1 cellular context compared by ENCODE assay signal in the genomic region with DNA sequence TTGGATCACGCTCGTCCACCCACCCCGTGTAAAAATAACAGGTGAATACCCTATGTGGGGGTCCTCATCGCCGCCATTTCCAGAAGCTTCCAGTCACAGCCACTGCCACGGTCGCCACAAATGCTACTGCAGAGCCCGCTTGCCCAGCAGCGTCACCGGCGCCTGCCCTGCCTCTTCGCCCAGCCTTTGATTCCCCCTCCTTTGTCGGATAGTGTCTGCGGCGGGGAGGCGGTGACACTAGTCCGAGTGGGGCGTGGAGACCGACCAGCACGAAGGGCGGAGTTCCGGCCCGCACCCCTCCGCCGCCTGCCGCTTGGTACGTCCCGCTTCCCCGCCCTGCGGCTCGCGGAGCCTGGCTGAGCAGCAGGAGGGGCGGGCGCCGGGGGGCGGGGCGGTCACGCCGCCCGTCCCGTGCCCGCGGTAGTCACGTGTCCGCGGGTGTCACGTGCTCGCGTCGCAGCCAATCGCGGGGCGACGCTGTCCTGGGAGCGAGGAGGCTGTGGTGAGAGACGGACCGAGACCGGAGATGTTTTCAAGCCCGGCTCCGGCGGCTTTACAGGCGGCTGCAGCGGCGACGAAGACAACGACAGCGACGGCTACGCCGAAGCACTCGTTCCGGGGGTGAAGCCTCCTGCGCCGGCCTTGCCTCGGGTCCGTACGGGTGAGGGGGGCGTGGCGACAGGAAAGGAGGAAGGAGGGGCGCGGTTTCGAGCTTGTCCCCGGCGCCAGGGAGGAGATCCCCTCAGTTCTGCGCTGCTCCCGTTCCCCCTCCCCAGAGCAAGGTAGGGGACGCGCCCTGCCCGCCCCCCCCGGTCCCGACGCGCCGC.
TF ChIP-seq lines count a peak whose summit lies in the region.

A gene (plus strand): TSS at position 467 of the 827 bp plus-strand sequence. CDS start 45,652 bp downstream, outside the sequence.

TF ChIP-seq in HepG2, 621 proteins besides CTCF, POLR2A, EP300 and RAD21 (continued from another document and continues in another):
- TF ChIP-seq, protein P1, sequence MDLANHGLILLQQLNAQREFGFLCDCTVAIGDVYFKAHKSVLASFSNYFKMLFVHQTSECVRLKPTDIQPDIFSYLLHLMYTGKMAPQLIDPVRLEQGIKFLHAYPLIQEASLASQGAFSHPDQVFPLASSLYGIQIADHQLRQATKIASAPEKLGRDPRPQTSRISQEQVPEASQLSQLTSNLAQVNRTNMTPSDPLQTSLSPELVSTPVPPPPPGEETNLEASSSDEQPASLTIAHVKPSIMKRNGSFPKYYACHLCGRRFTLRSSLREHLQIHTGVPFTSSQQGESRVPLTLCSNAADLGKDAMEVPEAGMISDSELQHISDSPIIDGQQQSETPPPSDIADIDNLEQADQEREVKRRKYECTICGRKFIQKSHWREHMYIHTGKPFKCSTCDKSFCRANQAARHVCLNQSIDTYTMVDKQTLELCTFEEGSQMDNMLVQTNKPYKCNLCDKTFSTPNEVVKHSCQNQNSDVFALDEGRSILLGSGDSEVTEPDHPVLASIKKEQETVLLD (CRISPR knock-in tag; IDR thresholded peaks at IDR 0.05; ENCODE audit: low read depth) = peak; percentile 93
- TF ChIP-seq, protein P2, sequence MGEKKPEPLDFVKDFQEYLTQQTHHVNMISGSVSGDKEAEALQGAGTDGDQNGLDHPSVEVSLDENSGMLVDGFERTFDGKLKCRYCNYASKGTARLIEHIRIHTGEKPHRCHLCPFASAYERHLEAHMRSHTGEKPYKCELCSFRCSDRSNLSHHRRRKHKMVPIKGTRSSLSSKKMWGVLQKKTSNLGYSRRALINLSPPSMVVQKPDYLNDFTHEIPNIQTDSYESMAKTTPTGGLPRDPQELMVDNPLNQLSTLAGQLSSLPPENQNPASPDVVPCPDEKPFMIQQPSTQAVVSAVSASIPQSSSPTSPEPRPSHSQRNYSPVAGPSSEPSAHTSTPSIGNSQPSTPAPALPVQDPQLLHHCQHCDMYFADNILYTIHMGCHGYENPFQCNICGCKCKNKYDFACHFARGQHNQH (CRISPR knock-in tag; IDR thresholded peaks at IDR 0.05) = no peak; the same call in none of the 2 replicates
- TF ChIP-seq BRD4 (CRISPR knock-in tag; IDR thresholded peaks at IDR 0.05) (0 out of 2 replicates have a peak, but pooled peaks have one; percentile 59), MBNL3 (CRISPR knock-in tag; conservative IDR thresholded peaks at IDR 0.05) (no peak), MATR3 (CRISPR knock-in tag; IDR thresholded peaks at IDR 0.05) (no peak), ZNF207 (IDR thresholded peaks at IDR 0.05; ENCODE audit: borderline replicate concordance) (no peak), ZFP36L2 (CRISPR knock-in tag; IDR thresholded peaks at IDR 0.05) (no peak), ZNF350 (CRISPR knock-in tag; IDR thresholded peaks at IDR 0.05; ENCODE audit: borderline replicate concordance, low read depth) (no peak; the same call in 1 of the 2 replicates), ESRRA (CRISPR knock-in tag; IDR thresholded peaks at IDR 0.05; ENCODE audit: low read depth) (no peak; the same call in 1 of the 2 replicates), JUN (CRISPR knock-in tag; IDR thresholded peaks at IDR 0.05) (peak; percentile 73), ZNF572 (CRISPR knock-in tag; IDR thresholded peaks at IDR 0.05) (no peak), MXI1 (IDR thresholded peaks at IDR 0.05; ENCODE audit: borderline replicate concordance, low read depth, low read length) (no peak; the same call in 2 of the 3 replicates), WIZ (CRISPR knock-in tag; IDR thresholded peaks at IDR 0.05) (peak; percentile 28; the same call in 1 of the 2 replicates), BCL6 (CRISPR knock-in tag; IDR thresholded peaks at IDR 0.05) (peak; percentile 45), FOSL1 (CRISPR knock-in tag; IDR thresholded peaks at IDR 0.05; ENCODE audit: borderline replicate concordance) (no peak; the same call in 1 of the 2 replicates), ZNF121 (CRISPR knock-in tag; IDR thresholded peaks at IDR 0.05) (0 out of 2 replicates have a peak, but pooled peaks have one; percentile 13), XRCC5 (optimal IDR thresholded peaks at IDR 0.05; ENCODE audit: low read length) (peak; percentile 79)
- TF ChIP-seq, protein P3, sequence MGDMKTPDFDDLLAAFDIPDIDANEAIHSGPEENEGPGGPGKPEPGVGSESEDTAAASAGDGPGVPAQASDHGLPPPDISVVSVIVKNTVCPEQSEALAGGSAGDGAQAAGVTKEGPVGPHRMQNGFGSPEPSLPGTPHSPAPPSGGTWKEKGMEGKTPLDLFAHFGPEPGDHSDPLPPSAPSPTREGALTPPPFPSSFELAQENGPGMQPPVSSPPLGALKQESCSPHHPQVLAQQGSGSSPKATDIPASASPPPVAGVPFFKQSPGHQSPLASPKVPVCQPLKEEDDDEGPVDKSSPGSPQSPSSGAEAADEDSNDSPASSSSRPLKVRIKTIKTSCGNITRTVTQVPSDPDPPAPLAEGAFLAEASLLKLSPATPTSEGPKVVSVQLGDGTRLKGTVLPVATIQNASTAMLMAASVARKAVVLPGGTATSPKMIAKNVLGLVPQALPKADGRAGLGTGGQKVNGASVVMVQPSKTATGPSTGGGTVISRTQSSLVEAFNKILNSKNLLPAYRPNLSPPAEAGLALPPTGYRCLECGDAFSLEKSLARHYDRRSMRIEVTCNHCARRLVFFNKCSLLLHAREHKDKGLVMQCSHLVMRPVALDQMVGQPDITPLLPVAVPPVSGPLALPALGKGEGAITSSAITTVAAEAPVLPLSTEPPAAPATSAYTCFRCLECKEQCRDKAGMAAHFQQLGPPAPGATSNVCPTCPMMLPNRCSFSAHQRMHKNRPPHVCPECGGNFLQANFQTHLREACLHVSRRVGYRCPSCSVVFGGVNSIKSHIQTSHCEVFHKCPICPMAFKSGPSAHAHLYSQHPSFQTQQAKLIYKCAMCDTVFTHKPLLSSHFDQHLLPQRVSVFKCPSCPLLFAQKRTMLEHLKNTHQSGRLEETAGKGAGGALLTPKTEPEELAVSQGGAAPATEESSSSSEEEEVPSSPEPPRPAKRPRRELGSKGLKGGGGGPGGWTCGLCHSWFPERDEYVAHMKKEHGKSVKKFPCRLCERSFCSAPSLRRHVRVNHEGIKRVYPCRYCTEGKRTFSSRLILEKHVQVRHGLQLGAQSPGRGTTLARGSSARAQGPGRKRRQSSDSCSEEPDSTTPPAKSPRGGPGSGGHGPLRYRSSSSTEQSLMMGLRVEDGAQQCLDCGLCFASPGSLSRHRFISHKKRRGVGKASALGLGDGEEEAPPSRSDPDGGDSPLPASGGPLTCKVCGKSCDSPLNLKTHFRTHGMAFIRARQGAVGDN (CRISPR knock-in tag; IDR thresholded peaks at IDR 0.05) = peak; percentile 94
- TF ChIP-seq, protein P4, sequence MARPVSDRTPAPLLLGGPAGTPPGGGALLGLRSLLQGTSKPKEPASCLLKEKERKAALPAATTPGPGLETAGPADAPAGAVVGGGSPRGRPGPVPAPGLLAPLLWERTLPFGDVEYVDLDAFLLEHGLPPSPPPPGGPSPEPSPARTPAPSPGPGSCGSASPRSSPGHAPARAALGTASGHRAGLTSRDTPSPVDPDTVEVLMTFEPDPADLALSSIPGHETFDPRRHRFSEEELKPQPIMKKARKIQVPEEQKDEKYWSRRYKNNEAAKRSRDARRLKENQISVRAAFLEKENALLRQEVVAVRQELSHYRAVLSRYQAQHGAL (CRISPR knock-in tag; IDR thresholded peaks at IDR 0.05; ENCODE audit: not compliant biosample characterization) = no peak
- TF ChIP-seq, protein P5, sequence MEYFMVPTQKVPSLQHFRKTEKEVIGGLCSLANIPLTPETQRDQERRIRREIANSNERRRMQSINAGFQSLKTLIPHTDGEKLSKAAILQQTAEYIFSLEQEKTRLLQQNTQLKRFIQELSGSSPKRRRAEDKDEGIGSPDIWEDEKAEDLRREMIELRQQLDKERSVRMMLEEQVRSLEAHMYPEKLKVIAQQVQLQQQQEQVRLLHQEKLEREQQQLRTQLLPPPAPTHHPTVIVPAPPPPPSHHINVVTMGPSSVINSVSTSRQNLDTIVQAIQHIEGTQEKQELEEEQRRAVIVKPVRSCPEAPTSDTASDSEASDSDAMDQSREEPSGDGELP (IDR thresholded peaks at IDR 0.05; ENCODE audit: borderline replicate concordance, low read depth) = 0 out of 2 replicates have a peak, but pooled peaks have one; percentile 45
- TF ChIP-seq, protein P6, sequence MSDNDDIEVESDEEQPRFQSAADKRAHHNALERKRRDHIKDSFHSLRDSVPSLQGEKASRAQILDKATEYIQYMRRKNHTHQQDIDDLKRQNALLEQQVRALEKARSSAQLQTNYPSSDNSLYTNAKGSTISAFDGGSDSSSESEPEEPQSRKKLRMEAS (IDR thresholded peaks at IDR 0.05) = peak; percentile 80
- TF ChIP-seq, protein P7, sequence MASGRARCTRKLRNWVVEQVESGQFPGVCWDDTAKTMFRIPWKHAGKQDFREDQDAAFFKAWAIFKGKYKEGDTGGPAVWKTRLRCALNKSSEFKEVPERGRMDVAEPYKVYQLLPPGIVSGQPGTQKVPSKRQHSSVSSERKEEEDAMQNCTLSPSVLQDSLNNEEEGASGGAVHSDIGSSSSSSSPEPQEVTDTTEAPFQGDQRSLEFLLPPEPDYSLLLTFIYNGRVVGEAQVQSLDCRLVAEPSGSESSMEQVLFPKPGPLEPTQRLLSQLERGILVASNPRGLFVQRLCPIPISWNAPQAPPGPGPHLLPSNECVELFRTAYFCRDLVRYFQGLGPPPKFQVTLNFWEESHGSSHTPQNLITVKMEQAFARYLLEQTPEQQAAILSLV (CRISPR knock-in tag; IDR thresholded peaks at IDR 0.05; ENCODE audit: borderline replicate concordance) = 0 out of 2 replicates have a peak, but pooled peaks have one; percentile 57
- TF ChIP-seq, protein P8, sequence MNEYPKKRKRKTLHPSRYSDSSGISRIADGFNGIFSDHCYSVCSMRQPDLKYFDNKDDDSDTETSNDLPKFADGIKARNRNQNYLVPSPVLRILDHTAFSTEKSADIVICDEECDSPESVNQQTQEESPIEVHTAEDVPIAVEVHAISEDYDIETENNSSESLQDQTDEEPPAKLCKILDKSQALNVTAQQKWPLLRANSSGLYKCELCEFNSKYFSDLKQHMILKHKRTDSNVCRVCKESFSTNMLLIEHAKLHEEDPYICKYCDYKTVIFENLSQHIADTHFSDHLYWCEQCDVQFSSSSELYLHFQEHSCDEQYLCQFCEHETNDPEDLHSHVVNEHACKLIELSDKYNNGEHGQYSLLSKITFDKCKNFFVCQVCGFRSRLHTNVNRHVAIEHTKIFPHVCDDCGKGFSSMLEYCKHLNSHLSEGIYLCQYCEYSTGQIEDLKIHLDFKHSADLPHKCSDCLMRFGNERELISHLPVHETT (CRISPR knock-in tag; conservative IDR thresholded peaks at IDR 0.05) = peak; percentile 72; the same call in 1 of the 2 replicates
- TF ChIP-seq, protein P9, sequence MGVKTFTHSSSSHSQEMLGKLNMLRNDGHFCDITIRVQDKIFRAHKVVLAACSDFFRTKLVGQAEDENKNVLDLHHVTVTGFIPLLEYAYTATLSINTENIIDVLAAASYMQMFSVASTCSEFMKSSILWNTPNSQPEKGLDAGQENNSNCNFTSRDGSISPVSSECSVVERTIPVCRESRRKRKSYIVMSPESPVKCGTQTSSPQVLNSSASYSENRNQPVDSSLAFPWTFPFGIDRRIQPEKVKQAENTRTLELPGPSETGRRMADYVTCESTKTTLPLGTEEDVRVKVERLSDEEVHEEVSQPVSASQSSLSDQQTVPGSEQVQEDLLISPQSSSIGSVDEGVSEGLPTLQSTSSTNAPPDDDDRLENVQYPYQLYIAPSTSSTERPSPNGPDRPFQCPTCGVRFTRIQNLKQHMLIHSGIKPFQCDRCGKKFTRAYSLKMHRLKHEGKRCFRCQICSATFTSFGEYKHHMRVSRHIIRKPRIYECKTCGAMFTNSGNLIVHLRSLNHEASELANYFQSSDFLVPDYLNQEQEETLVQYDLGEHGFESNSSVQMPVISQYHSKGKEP (CRISPR knock-in tag; IDR thresholded peaks at IDR 0.05) = no peak
- TF ChIP-seq, protein P10, sequence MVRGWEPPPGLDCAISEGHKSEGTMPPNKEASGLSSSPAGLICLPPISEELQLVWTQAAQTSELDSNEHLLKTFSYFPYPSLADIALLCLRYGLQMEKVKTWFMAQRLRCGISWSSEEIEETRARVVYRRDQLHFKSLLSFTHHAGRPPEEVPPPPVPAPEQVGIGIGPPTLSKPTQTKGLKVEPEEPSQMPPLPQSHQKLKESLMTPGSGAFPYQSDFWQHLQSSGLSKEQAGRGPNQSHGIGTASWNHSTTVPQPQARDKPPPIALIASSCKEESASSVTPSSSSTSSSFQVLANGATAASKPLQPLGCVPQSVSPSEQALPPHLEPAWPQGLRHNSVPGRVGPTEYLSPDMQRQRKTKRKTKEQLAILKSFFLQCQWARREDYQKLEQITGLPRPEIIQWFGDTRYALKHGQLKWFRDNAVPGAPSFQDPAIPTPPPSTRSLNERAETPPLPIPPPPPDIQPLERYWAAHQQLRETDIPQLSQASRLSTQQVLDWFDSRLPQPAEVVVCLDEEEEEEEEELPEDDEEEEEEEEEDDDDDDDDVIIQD (CRISPR knock-in tag; IDR thresholded peaks at IDR 0.05; ENCODE audit: low read depth) = no peak
- TF ChIP-seq, protein P11, sequence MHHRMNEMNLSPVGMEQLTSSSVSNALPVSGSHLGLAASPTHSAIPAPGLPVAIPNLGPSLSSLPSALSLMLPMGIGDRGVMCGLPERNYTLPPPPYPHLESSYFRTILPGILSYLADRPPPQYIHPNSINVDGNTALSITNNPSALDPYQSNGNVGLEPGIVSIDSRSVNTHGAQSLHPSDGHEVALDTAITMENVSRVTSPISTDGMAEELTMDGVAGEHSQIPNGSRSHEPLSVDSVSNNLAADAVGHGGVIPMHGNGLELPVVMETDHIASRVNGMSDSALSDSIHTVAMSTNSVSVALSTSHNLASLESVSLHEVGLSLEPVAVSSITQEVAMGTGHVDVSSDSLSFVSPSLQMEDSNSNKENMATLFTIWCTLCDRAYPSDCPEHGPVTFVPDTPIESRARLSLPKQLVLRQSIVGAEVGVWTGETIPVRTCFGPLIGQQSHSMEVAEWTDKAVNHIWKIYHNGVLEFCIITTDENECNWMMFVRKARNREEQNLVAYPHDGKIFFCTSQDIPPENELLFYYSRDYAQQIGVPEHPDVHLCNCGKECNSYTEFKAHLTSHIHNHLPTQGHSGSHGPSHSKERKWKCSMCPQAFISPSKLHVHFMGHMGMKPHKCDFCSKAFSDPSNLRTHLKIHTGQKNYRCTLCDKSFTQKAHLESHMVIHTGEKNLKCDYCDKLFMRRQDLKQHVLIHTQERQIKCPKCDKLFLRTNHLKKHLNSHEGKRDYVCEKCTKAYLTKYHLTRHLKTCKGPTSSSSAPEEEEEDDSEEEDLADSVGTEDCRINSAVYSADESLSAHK (CRISPR knock-in tag; IDR thresholded peaks at IDR 0.05; ENCODE audit: borderline replicate concordance) = no peak
- TF ChIP-seq, protein P12, sequence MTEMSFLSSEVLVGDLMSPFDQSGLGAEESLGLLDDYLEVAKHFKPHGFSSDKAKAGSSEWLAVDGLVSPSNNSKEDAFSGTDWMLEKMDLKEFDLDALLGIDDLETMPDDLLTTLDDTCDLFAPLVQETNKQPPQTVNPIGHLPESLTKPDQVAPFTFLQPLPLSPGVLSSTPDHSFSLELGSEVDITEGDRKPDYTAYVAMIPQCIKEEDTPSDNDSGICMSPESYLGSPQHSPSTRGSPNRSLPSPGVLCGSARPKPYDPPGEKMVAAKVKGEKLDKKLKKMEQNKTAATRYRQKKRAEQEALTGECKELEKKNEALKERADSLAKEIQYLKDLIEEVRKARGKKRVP (CRISPR knock-in tag; IDR thresholded peaks at IDR 0.05) = 0 out of 4 replicates have a peak, but pooled peaks of 1 of the 2 experiments have one; percentile 32
- TF ChIP-seq, protein P13, sequence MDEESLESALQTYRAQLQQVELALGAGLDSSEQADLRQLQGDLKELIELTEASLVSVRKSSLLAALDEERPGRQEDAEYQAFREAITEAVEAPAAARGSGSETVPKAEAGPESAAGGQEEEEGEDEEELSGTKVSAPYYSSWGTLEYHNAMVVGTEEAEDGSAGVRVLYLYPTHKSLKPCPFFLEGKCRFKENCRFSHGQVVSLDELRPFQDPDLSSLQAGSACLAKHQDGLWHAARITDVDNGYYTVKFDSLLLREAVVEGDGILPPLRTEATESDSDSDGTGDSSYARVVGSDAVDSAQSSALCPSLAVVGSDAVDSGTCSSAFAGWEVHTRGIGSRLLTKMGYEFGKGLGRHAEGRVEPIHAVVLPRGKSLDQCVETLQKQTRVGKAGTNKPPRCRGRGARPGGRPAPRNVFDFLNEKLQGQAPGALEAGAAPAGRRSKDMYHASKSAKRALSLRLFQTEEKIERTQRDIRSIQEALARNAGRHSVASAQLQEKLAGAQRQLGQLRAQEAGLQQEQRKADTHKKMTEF (CRISPR knock-in tag; IDR thresholded peaks at IDR 0.05) = peak; percentile 93
